In the genomic region with DNA sequence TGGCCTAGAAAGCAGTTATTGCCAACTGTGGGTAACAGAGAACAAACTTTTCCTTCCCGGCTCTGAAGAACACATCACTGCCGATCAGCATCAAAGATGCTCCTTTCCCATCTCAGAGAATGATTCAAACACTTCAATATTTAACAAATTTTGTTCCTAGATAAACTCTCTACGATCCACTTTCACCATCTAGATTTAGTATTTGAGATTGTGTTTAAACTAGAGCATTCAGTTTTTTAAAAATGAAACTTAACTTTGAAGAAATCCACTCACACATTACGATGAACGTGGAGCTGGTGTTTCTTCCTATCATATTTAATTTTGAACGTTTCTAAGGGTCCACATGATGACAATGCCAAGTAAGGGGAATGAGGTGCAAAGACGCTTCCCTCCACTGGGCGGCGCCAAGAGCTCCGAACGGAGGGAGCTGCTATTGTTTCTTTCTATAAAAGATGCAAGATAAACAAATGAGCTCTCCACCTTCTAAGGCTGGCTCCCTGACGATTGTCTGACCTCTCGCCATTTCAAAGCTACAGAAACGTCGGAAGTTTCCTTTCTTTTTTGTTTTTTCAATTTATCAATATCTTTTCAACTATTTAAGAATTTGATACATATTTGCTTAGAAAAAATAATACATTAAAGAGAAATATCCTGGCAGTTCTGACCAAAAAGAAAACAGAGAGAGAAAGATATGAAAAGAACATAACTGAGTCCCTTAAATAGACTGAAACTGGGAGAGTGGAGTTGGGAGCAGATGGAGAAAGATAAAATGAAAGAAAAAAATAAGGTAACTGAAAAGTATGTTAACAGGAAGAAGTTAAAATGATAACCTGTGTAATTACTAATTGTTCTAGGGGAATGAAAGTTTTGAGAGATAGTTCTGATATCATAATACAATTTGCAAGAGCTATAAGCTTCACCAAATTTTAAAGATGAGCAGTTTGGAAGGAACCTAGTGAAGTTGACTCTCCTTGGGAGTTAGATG, we compare ENCODE assay signal across 8 cellular contexts. TPM values are rescaled to one million over a fixed set of nuclear protein-coding genes. Genes with fewer than 3 reads are reported as not detected.
DNase-seq lines count a peak whose midpoint lies in the region.

No MANE protein-coding gene starts in this region.

- peaks cover 7 to 33% (median 17%) of the 10 kb centered on the region in 3 donors for H3K4me1 Mint-ChIP-seq in IgD-negative memory B cell
- peaks cover 38% of the 10 kb centered on the region for H3K4me1 Mint-ChIP-seq in activated naive CD8-positive, alpha-beta T cell treated with anti-CD3 and anti-CD28 coated beads for 36 hours

- no peaks in the 10 kb centered on the region for H3K36me3 Mint-ChIP-seq in IgD-negative memory B cell
- H3K36me3 Mint-ChIP-seq in activated naive CD8-positive, alpha-beta T cell treated with anti-CD3 and anti-CD28 coated beads for 36 hours = peaks cover 25% of the 10 kb centered on the region

- H3K27me3 Mint-ChIP-seq in IgD-negative memory B cell = peaks cover 77% of the 10 kb centered on the region
- peaks cover 95% of the 10 kb centered on the region for H3K27me3 Mint-ChIP-seq in activated naive CD8-positive, alpha-beta T cell treated with anti-CD3 and anti-CD28 coated beads for 36 hours

- H3K27ac Mint-ChIP-seq in IgD-negative memory B cell = peak overlapping the region; percentile 55 to 88 (median 73)
- H3K27ac Mint-ChIP-seq in activated naive CD8-positive, alpha-beta T cell treated with anti-CD3 and anti-CD28 coated beads for 36 hours = no peak overlapping the region

- peak overlapping the region in 2 of 4 donors; percentile 39 to 55 for H3K4me3 Mint-ChIP-seq in IgD-negative memory B cell
- H3K4me3 Mint-ChIP-seq in activated naive CD8-positive, alpha-beta T cell treated with anti-CD3 and anti-CD28 coated beads for 36 hours = no peak overlapping the region

- DNase-seq in COR-L47 (lab: John Stamatoyannopoulos, UW) (peak; percentile 71), GM19240 (ENCODE audit: insufficient read length, low spot score) (peak; percentile 71), NOMO-1 treated with dmso at 0.1 percent for 144 hours (lab: John Stamatoyannopoulos, UW; ENCODE audit: unreplicated experiment) (peak; percentile 21), iPS-NIHi11 (ENCODE audit: low spot score) (peak; percentile 69), GF-D8 (lab: John Stamatoyannopoulos, UW) (no peak)
- DNase-seq in activated naive CD8-positive, alpha-beta T cell treated with anti-CD3 and anti-CD28 coated beads for 36 hours = peak; percentile 53
- DNase-seq in stimulated activated CD8-positive, alpha-beta memory T cell treated with anti-CD3 and anti-CD28 coated beads, Interleukin-7, amount 100 ng/mL, for 24 hours (ENCODE audit: low read depth) = peak; percentile 27

- H3K9me3 Mint-ChIP-seq in IgD-negative memory B cell = peaks cover 0 to 24% (median 12%) of the 10 kb centered on the region in 3 donors
- H3K9me3 Mint-ChIP-seq in activated naive CD8-positive, alpha-beta T cell treated with anti-CD3 and anti-CD28 coated beads for 36 hours = peaks cover 17% of the 10 kb centered on the region

RNA-seq across cellular contexts. Expression of a gene that starts 4.4 kb away (rescaled TPM):
- polyA plus RNA-seq in IgD-negative memory B cell = not detected
- total RNA-seq in activated naive CD8-positive, alpha-beta T cell treated with anti-CD3 and anti-CD28 coated beads for 36 hours = not detected
